ENCODE assay signal across 1 cellular context in genomic region chr10:95457319-95457886, GRCh38.
A peak's percentile ranks its signal among the peaks of the same experiment; 100 is the strongest.
TF ChIP-seq lines count a peak whose summit lies in the region.

No MANE protein-coding gene starts in this region.

TF ChIP-seq in HepG2, 621 proteins besides CTCF, POLR2A, EP300 and RAD21 (continued from another document and continues in another):
- TF ChIP-seq, protein P1, sequence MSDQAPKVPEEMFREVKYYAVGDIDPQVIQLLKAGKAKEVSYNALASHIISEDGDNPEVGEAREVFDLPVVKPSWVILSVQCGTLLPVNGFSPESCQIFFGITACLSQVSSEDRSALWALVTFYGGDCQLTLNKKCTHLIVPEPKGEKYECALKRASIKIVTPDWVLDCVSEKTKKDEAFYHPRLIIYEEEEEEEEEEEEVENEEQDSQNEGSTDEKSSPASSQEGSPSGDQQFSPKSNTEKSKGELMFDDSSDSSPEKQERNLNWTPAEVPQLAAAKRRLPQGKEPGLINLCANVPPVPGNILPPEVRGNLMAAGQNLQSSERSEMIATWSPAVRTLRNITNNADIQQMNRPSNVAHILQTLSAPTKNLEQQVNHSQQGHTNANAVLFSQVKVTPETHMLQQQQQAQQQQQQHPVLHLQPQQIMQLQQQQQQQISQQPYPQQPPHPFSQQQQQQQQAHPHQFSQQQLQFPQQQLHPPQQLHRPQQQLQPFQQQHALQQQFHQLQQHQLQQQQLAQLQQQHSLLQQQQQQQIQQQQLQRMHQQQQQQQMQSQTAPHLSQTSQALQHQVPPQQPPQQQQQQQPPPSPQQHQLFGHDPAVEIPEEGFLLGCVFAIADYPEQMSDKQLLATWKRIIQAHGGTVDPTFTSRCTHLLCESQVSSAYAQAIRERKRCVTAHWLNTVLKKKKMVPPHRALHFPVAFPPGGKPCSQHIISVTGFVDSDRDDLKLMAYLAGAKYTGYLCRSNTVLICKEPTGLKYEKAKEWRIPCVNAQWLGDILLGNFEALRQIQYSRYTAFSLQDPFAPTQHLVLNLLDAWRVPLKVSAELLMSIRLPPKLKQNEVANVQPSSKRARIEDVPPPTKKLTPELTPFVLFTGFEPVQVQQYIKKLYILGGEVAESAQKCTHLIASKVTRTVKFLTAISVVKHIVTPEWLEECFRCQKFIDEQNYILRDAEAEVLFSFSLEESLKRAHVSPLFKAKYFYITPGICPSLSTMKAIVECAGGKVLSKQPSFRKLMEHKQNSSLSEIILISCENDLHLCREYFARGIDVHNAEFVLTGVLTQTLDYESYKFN (CRISPR knock-in tag; conservative IDR thresholded peaks at IDR 0.05) = peak; percentile 88
- TF ChIP-seq MIXL1 (CRISPR knock-in tag; IDR thresholded peaks at IDR 0.05) (peak; percentile 96), ZNF264 (CRISPR knock-in tag; IDR thresholded peaks at IDR 0.05) (0 out of 2 replicates have a peak, but pooled peaks have one; percentile 29), SRF (IDR thresholded peaks at IDR 0.05; ENCODE audit: low read depth, low read length) (no peak), ZNF232 (CRISPR knock-in tag; IDR thresholded peaks at IDR 0.05; ENCODE audit: borderline replicate concordance) (peak; percentile 52; the same call in 1 of the 2 replicates), ZFP1 (CRISPR knock-in tag; IDR thresholded peaks at IDR 0.05) (peak; percentile 36; the same call in 1 of the 2 replicates), TBX3 (IDR thresholded peaks at IDR 0.05; ENCODE audit: borderline replicate concordance) (peak; percentile 52; the same call in 1 of the 2 replicates), GATAD2A (CRISPR knock-in tag; IDR thresholded peaks at IDR 0.05) (peak; percentile 70), ZNF331 (CRISPR knock-in tag; IDR thresholded peaks at IDR 0.05) (peak; percentile 44), NFE2 (CRISPR knock-in tag; IDR thresholded peaks at IDR 0.05) (no peak), SALL1 (CRISPR knock-in tag; IDR thresholded peaks at IDR 0.05) (peak; percentile 49), ETV5 (CRISPR knock-in tag; IDR thresholded peaks at IDR 0.05; ENCODE audit: borderline replicate concordance) (peak; percentile 88; the same call in 1 of the 2 replicates), ZBTB34 (CRISPR knock-in tag; IDR thresholded peaks at IDR 0.05) (0 out of 2 replicates have a peak, but pooled peaks have one; percentile 25), NFYB (CRISPR knock-in tag; IDR thresholded peaks at IDR 0.05) (0 out of 2 replicates have a peak, but pooled peaks have one; percentile 7), SATB2 (CRISPR knock-in tag; IDR thresholded peaks at IDR 0.05) (no peak), TARDBP (CRISPR knock-in tag; IDR thresholded peaks at IDR 0.05) (peak; percentile 65), PHF5A (CRISPR knock-in tag; IDR thresholded peaks at IDR 0.05; ENCODE audit: low read depth, unreplicated experiment) (peak; percentile 56), AHDC1 (CRISPR knock-in tag; IDR thresholded peaks at IDR 0.05; ENCODE audit: borderline replicate concordance) (peak; percentile 74; the same call in 1 of the 2 replicates), REL (CRISPR knock-in tag; conservative IDR thresholded peaks at IDR 0.05) (no peak), MYC (CRISPR knock-in tag; IDR thresholded peaks at IDR 0.05; ENCODE audit: borderline replicate concordance) (no peak), ZMYM3 (CRISPR knock-in tag; IDR thresholded peaks at IDR 0.05) (peak; percentile 52; the same call in 1 of the 2 replicates), LCORL (IDR thresholded peaks at IDR 0.05) (no peak), LCORL (CRISPR knock-in tag; IDR thresholded peaks at IDR 0.05) (peak; percentile 30; the same call in 1 of the 2 replicates), PITX1 (CRISPR knock-in tag; IDR thresholded peaks at IDR 0.05) (peak; percentile 94), RBFOX2 (IDR thresholded peaks at IDR 0.05; ENCODE audit: low read depth, low read length) (peak; percentile 54; the same call in 1 of the 2 replicates), FOXO1 (CRISPR knock-in tag; IDR thresholded peaks at IDR 0.05) (peak; percentile 74; the same call in 1 of the 2 replicates), GATA4 (IDR thresholded peaks at IDR 0.05; ENCODE audit: borderline replicate concordance, low read depth) (peak; percentile 74; the same call in 1 of the 2 replicates), HOXD1 (CRISPR knock-in tag; IDR thresholded peaks at IDR 0.05) (0 out of 2 replicates have a peak, but pooled peaks have one; percentile 38), ZSCAN29 (CRISPR knock-in tag; conservative IDR thresholded peaks at IDR 0.05) (peak; percentile 38; the same call in 1 of the 2 replicates), ZFY (CRISPR knock-in tag; IDR thresholded peaks at IDR 0.05) (peak; percentile 31; the same call in 1 of the 2 replicates), RFXANK (CRISPR knock-in tag; IDR thresholded peaks at IDR 0.05) (no peak), TFE3 (CRISPR knock-in tag; IDR thresholded peaks at IDR 0.05) (peak; percentile 35; the same call in 1 of the 2 replicates), ZNF644 (CRISPR knock-in tag; IDR thresholded peaks at IDR 0.05; ENCODE audit: low read depth) (peak; percentile 39; the same call in 1 of the 2 replicates), SOX6 (IDR thresholded peaks at IDR 0.05) (no peak), SOX6 (CRISPR knock-in tag; IDR thresholded peaks at IDR 0.05) (peak; percentile 81)
- TF ChIP-seq, protein P2, sequence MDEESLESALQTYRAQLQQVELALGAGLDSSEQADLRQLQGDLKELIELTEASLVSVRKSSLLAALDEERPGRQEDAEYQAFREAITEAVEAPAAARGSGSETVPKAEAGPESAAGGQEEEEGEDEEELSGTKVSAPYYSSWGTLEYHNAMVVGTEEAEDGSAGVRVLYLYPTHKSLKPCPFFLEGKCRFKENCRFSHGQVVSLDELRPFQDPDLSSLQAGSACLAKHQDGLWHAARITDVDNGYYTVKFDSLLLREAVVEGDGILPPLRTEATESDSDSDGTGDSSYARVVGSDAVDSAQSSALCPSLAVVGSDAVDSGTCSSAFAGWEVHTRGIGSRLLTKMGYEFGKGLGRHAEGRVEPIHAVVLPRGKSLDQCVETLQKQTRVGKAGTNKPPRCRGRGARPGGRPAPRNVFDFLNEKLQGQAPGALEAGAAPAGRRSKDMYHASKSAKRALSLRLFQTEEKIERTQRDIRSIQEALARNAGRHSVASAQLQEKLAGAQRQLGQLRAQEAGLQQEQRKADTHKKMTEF (CRISPR knock-in tag; IDR thresholded peaks at IDR 0.05) = peak; percentile 55
- TF ChIP-seq, protein P3, sequence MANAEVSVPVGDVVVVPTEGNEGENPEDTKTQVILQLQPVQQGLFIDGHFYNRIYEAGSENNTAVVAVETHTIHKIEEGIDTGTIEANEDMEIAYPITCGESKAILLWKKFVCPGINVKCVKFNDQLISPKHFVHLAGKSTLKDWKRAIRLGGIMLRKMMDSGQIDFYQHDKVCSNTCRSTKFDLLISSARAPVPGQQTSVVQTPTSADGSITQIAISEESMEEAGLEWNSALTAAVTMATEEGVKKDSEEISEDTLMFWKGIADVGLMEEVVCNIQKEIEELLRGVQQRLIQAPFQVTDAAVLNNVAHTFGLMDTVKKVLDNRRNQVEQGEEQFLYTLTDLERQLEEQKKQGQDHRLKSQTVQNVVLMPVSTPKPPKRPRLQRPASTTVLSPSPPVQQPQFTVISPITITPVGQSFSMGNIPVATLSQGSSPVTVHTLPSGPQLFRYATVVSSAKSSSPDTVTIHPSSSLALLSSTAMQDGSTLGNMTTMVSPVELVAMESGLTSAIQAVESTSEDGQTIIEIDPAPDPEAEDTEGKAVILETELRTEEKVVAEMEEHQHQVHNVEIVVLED (CRISPR knock-in tag; IDR thresholded peaks at IDR 0.05; ENCODE audit: borderline replicate concordance) = no peak
- TF ChIP-seq, protein P4, sequence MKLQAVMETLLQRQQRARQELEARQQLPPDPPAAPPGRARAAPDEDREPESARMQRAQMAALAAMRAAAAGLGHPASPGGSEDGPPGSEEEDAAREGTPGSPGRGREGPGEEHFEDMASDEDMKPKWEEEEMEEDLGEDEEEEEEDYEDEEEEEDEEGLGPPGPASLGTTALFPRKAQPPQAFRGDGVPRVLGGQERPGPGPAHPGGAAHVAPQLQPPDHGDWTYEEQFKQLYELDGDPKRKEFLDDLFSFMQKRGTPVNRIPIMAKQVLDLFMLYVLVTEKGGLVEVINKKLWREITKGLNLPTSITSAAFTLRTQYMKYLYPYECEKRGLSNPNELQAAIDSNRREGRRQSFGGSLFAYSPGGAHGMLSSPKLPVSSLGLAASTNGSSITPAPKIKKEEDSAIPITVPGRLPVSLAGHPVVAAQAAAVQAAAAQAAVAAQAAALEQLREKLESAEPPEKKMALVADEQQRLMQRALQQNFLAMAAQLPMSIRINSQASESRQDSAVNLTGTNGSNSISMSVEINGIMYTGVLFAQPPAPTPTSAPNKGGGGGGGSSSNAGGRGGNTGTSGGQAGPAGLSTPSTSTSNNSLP (IDR thresholded peaks at IDR 0.05; ENCODE audit: low read depth, low read length) = peak; percentile 52
- TF ChIP-seq, protein P5, sequence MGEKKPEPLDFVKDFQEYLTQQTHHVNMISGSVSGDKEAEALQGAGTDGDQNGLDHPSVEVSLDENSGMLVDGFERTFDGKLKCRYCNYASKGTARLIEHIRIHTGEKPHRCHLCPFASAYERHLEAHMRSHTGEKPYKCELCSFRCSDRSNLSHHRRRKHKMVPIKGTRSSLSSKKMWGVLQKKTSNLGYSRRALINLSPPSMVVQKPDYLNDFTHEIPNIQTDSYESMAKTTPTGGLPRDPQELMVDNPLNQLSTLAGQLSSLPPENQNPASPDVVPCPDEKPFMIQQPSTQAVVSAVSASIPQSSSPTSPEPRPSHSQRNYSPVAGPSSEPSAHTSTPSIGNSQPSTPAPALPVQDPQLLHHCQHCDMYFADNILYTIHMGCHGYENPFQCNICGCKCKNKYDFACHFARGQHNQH (CRISPR knock-in tag; IDR thresholded peaks at IDR 0.05) = peak; percentile 35; the same call in 1 of the 2 replicates
